Comparison of ENCODE assay signal across 3 cellular contexts in the genomic region with DNA sequence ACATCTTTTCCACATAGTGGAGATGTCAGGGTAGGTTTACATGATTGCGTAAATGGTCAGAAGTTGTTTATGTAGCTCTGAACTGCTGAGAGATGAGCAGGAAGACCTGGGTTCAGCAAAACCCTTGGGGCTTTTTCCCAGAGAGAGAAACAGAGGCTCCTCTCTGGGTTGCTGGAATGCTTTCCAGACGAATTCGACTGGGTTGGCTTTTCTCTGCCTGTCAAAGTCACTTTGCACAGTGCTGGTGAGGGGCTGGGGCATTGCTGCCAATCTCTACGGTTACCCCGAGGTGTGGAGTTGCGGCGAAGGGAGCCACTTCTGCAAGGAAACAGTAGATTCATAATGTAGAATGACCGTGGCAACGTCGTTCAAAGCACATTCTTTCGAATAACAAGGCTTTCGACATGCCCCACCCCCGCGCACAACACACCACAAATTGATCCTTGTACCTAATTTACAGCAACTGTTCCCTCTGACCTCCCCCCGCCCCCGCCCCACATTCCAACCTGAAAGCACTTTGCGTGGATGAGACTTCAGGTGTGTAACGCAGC.
TF ChIP-seq lines count a peak whose summit lies in the region.

No MANE protein-coding gene starts in this region.

TF ChIP-seq in H1, 55 proteins besides CTCF, POLR2A, EP300 and RAD21:
- 0 out of 2 replicates have a peak, but pooled peaks have one; percentile 18 for TF ChIP-seq CEBPB (IDR thresholded peaks at IDR 0.05; ENCODE audit: low read depth, low read length)
- TF ChIP-seq HDAC6 (IDR thresholded peaks at IDR 0.05; ENCODE audit: low read depth, low read length) = no peak
- TF ChIP-seq RNF2 (IDR thresholded peaks at IDR 0.05; ENCODE audit: borderline replicate concordance, low read depth, low read length, missing control alignments, poor library complexity, severe bottlenecking) = peak; percentile 45

TF ChIP-seq in neural cell, 6 proteins besides CTCF, POLR2A, EP300 and RAD21:
- no peak for TF ChIP-seq EZH2 (IDR thresholded peaks at IDR 0.05; ENCODE audit: borderline replicate concordance, insufficient read depth, low read length, poor library complexity, severe bottlenecking)

TF ChIP-seq in HEK293T, 16 proteins besides CTCF, POLR2A, EP300 and RAD21:
- TF ChIP-seq BHLHE40 (IDR thresholded peaks at IDR 0.05; ENCODE audit: borderline replicate concordance) (no peak), ARNT (IDR thresholded peaks at IDR 0.05) (no peak), FOXM1 (IDR thresholded peaks at IDR 0.05; ENCODE audit: borderline replicate concordance) (no peak), SUZ12 (IDR thresholded peaks at IDR 0.05) (no peak), CTBP1 (IDR thresholded peaks at IDR 0.05; ENCODE audit: borderline replicate concordance) (no peak), TARDBP (IDR thresholded peaks at IDR 0.05) (no peak), SP1 (IDR thresholded peaks at IDR 0.05) (no peak), HDGF (IDR thresholded peaks at IDR 0.05; ENCODE audit: borderline replicate concordance) (no peak), FOXK2 (IDR thresholded peaks at IDR 0.05) (no peak), LEF1 (IDR thresholded peaks at IDR 0.05; ENCODE audit: borderline replicate concordance) (no peak), ZNF384 (IDR thresholded peaks at IDR 0.05) (no peak), L3MBTL2 (conservative IDR thresholded peaks at IDR 0.05) (no peak), FOXA1 (IDR thresholded peaks at IDR 0.05) (no peak), NFRKB (IDR thresholded peaks at IDR 0.05) (no peak), ELF4 (IDR thresholded peaks at IDR 0.05) (no peak)
- TF ChIP-seq, protein P1, sequence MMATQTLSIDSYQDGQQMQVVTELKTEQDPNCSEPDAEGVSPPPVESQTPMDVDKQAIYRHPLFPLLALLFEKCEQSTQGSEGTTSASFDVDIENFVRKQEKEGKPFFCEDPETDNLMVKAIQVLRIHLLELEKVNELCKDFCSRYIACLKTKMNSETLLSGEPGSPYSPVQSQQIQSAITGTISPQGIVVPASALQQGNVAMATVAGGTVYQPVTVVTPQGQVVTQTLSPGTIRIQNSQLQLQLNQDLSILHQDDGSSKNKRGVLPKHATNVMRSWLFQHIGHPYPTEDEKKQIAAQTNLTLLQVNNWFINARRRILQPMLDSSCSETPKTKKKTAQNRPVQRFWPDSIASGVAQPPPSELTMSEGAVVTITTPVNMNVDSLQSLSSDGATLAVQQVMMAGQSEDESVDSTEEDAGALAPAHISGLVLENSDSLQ (IDR thresholded peaks at IDR 0.05) = no peak
